Comparison of ENCODE assay signal across 8 cellular contexts in the genomic region with DNA sequence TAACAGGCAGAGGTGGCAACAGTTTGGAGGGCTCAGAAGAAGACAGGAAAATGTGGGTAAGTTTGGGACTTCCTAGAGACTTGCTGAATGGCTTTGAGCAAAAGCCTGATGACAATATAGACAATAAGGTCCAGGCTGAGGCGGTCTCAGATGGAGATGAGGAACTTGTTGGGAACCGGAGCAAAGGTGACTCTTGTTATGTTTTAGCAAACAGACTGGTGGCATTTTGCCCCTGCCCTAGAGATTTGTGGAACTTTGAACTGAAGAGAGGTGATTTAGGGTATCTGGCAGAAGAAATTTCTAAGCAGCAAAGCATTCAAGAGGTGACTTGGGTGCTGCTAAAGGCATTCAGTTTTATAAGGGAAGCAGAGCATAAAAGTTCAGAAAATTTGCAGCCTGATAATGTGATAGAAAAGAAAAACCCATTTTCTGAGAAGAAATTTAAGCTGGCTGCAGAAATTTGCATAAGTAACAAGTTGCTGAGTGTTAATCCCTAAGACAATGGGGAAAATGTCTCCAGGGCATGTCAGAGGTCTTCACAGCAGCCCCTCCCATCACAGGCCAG. TPM values are rescaled to one million over a fixed set of nuclear protein-coding genes. Genes with fewer than 3 reads are reported as not detected.
"Had no signal": no experiment of that assay in that cellular context is flagged by ENCODE, and none has a peak within 500 bp of the region (broad histone marks: within the 10 kb centered on the region; RNA-seq: fewer than 3 reads in every experiment).

No MANE protein-coding gene starts in this region.

RNA-seq across cellular contexts. Expression of gene SCN2B, which starts 14.6 kb away (rescaled TPM):
- total RNA-seq: PC-3, PC-9, RPMI7951, SJCRH30, SJSA1, SK-MEL-5 had no signal

RNA-seq across cellular contexts. Expression of gene JAML, which starts 33.8 kb away (rescaled TPM):
- total RNA-seq: PC-3, PC-9, RPMI7951, SJCRH30, SJSA1, SK-MEL-5 had no signal
- polyA plus RNA-seq: SK-N-SH had no signal

RNA-seq across cellular contexts. Expression of gene SCN4B, which starts 38.4 kb away (rescaled TPM):
- total RNA-seq: OCI-LY7, PC-3, PC-9, RPMI7951, SJCRH30, SJSA1, SK-MEL-5 had no signal
